9 cellular contexts compared by ENCODE assay signal in the genomic region with DNA sequence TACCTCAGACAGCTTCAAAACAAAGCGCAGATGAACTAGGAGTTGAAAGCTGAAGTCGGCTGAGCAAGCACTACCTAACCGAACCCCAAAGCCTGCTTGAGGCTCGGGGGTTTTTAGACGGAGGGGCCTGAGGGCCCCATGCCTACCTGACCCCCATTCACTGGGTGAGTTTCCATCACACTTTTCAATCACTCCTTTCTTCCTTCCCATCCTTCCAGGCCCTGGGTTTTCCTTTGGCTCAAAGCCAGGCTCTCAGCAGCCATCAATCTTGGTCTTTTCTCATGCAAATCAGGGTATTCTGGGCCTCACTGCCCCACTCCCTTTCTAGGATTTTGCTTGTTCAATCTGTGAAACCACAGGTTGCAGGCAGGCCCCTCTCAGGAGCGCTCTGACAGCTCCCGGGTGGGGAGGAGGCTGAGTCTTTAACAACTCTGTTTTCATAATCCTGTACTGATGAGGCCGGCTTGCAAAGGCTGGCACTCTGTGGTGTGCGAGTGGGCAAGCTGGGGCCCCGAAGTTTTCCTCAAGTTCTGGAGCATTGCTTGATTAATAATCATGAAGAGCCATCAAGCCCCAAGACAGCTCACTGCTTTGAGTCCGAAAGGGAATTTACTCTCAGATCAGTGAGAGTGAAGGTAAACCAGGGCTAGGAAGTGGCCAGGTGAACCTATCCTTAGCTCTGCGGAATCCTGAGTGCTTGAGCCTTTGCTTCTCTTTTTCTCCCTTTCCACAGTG.
DNase-seq lines count a peak whose midpoint lies in the region; ATAC-seq and TF ChIP-seq lines count a peak whose summit lies in the region.
"Had no signal": no experiment of that assay in that cellular context is flagged by ENCODE, and none has a peak within 500 bp of the region (broad histone marks: within the 10 kb centered on the region; RNA-seq: fewer than 3 reads in every experiment).

No MANE protein-coding gene starts in this region.

- peak in 1 of 5 donors; percentile 4 for DNase-seq in CD8-positive, alpha-beta memory T cell
- no peak for DNase-seq in PC-3
- DNase-seq in iPS-NIHi7 (ENCODE audit: extremely low spot score): peak; percentile 73
- no peak for DNase-seq in HPDE6-E6E7 (ENCODE audit: extremely low spot score)
- DNase-seq in DMS114 treated with DMSO at 0.1 percent for 48 hours (lab: John Stamatoyannopoulos, UW; ENCODE audit: unreplicated experiment): no peak
- no peak for DNase-seq in lower leg skin (ENCODE audit: low spot score in 2 of 2)
- no peak for DNase-seq in left colon

- ATAC-seq in GM21390 (IDR thresholded peaks at IDR 0.05; ENCODE audit: unreplicated experiment) (peak; percentile 90), PC-3 (no peak), left colon (no peak)

- H3K79me2 ChIP-seq in PC-3 (ENCODE audit: low read length): no peaks in the 10 kb centered on the region

- POLR2A ChIA-PET in CD8-positive, alpha-beta memory T cell (lab: Charles Lee): no interaction called here
- POLR2A ChIA-PET in PC-3 (lab: Charles Lee; ENCODE audit: unreplicated experiment): no interaction called here

- no peak overlapping the region for H2AFZ ChIP-seq in PC-3 (ENCODE audit: low read length)

- H3K27ac Mint-ChIP-seq in CD8-positive, alpha-beta memory T cell: peak overlapping the region in 6 of 8 donors; percentile 62 to 78 (median 73)

- no peak for TF ChIP-seq POLR2A in lower leg skin (IDR thresholded peaks at IDR 0.05)

- intact Hi-C loops in PC-3 (cut with micrococcal nuclease): no loop called here
- intact Hi-C loops in lower leg skin (cut with DNase I; ENCODE audit: low total_unique reads): no loop called here
- intact Hi-C loops in left colon (cut with DNase I, micrococcal nuclease): no loop called here

- CTCF ChIA-PET in CD8-positive, alpha-beta memory T cell (lab: Charles Lee): interaction anchor here (2.9 kb wide), 1 partner anchor 18 kb away, joined by 12 read pairs; no protein-coding TSS in a partner anchor
- CTCF ChIA-PET in PC-3 (lab: Charles Lee): no interaction called here

- H3K9me2 ChIP-seq in PC-3 (replicated peaks; ENCODE audit: low read length): no peaks in the 10 kb centered on the region

- WGBS in lower leg skin, 2 donors: 68 to 79% methylated on average over 12 of the region's 12 CpGs

- H3F3A ChIP-seq in PC-3 (ENCODE audit: low read length, unreplicated experiment): no peaks in the 10 kb centered on the region

- H3K36me3 ChIP-seq in CD8-positive, alpha-beta memory T cell (ENCODE audit: insufficient read depth, low read length): no peaks in the 10 kb centered on the region
- no peaks in the 10 kb centered on the region for H3K36me3 ChIP-seq in PC-3 (ENCODE audit: low read depth, low read length)
- H3K36me3 ChIP-seq: SJSA1 had no signal

- H3K27ac ChIP-seq in CD8-positive, alpha-beta memory T cell (ENCODE audit: low read depth, low read length): no peak overlapping the region
- peak overlapping the region; percentile 43; the same call in 1 of the 2 replicates for H3K27ac ChIP-seq in PC-3 (ENCODE audit: low read length)
- H3K27ac ChIP-seq: SJSA1 had no signal

- peak overlapping the region in 6 of 7 donors; percentile 15 to 84 (median 54) for H3K4me3 Mint-ChIP-seq in CD8-positive, alpha-beta memory T cell

- H4K20me1 ChIP-seq in PC-3 (ENCODE audit: low read length): no peaks in the 10 kb centered on the region

- BruUV-seq in PC-3 (replicated peaks; lab: Mats Ljungman, UMichigan): no TSS peak

- TF ChIP-seq CTCF in PC-3 (conservative IDR thresholded peaks at IDR 0.05; ENCODE audit: low read depth, low read length) (no peak), lower leg skin (IDR thresholded peaks at IDR 0.05) (no peak)

- no peak overlapping the region for H3K9ac ChIP-seq in PC-3 (ENCODE audit: low read length)

- H3K4me2 ChIP-seq in PC-3 (ENCODE audit: low read length): no peak overlapping the region

- peaks cover 7% of the 10 kb centered on the region for H3K4me1 ChIP-seq in CD8-positive, alpha-beta memory T cell (ENCODE audit: insufficient read depth, low read length)
- peaks cover 13% of the 10 kb centered on the region; the same call in 1 of the 2 replicates for H3K4me1 ChIP-seq in PC-3 (ENCODE audit: insufficient read depth, low read length)

- H3K9me3 ChIP-seq in CD8-positive, alpha-beta memory T cell (ENCODE audit: low read length): no peaks in the 10 kb centered on the region
- H3K9me3 ChIP-seq in PC-3 (ENCODE audit: low read length): no peaks in the 10 kb centered on the region
- H3K9me3 ChIP-seq: SJSA1 had no signal

- no peaks in the 10 kb centered on the region for H3K27me3 Mint-ChIP-seq in CD8-positive, alpha-beta memory T cell

- H3K4me3 ChIP-seq in CD8-positive, alpha-beta memory T cell (ENCODE audit: low read length): no peak overlapping the region
- H3K4me3 ChIP-seq in PC-3 (ENCODE audit: low read length): no peak overlapping the region
- H3K4me3 ChIP-seq in lower leg skin (ENCODE audit: low read depth, poor library complexity, severe bottlenecking): no peak overlapping the region
- H3K4me3 ChIP-seq: SJSA1 had no signal

- no peaks in the 10 kb centered on the region for H3K27me3 ChIP-seq in CD8-positive, alpha-beta memory T cell (ENCODE audit: insufficient read depth, low read length, poor library complexity, severe bottlenecking)
- H3K27me3 ChIP-seq in PC-3 (ENCODE audit: low read length): no peaks in the 10 kb centered on the region
- H3K27me3 ChIP-seq: SJSA1 had no signal

- peaks cover 15 to 36% (median 29%) of the 10 kb centered on the region in 3 donors for H3K4me1 Mint-ChIP-seq in CD8-positive, alpha-beta memory T cell

- H3K36me3 Mint-ChIP-seq in CD8-positive, alpha-beta memory T cell: no peaks in the 10 kb centered on the region

- no peaks in the 10 kb centered on the region for H3K9me3 Mint-ChIP-seq in CD8-positive, alpha-beta memory T cell
